In the genomic region with DNA sequence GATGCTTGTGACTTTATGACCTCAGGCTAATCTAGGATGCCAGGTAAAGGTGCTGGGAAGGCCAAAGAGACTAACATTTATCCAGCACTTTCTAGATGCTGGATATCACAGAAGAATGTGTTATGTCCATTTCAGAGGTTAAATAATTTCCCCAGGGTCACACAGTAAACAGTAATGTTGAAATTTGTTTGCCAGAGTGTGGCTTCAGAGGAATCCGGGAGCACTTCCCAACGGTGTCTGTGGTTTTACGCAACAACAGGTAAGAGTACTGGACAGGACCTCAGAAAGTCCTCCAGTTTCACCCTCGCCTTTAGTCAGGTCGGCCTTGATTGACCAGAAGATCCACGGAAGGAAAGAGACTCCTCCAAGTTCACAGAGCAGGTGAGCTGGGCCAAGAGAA, we compare ENCODE assay signal across 1 cellular context.
TF ChIP-seq lines count a peak whose summit lies in the region.

No MANE protein-coding gene starts in this region.

TF ChIP-seq in HepG2, 621 proteins besides CTCF, POLR2A, EP300 and RAD21 (continued from another document and continues in another):
- TF ChIP-seq, protein P1, sequence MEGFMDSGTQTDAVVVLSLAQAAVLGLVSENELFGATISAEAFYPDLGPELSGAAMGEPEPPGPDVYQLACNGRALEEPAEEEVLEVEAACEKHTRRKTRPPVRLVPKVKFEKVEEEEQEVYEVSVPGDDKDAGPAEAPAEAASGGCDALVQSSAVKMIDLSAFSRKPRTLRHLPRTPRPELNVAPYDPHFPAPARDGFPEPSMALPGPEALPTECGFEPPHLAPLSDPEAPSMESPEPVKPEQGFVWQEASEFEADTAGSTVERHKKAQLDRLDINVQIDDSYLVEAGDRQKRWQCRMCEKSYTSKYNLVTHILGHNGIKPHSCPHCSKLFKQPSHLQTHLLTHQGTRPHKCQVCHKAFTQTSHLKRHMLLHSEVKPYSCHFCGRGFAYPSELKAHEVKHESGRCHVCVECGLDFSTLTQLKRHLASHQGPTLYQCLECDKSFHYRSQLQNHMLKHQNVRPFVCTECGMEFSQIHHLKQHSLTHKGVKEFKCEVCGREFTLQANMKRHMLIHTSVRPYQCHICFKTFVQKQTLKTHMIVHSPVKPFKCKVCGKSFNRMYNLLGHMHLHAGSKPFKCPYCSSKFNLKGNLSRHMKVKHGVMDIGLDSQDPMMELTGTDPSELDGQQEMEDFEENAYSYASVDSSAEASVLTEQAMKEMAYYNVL (CRISPR knock-in tag; IDR thresholded peaks at IDR 0.05; ENCODE audit: borderline replicate concordance): no peak
- no peak for TF ChIP-seq ZNF83 (CRISPR knock-in tag; IDR thresholded peaks at IDR 0.05; ENCODE audit: borderline replicate concordance)
- TF ChIP-seq ZBTB3 (CRISPR knock-in tag; IDR thresholded peaks at IDR 0.05; ENCODE audit: borderline replicate concordance, low read depth): no peak
- TF ChIP-seq ZNF510 (CRISPR knock-in tag; IDR thresholded peaks at IDR 0.05; ENCODE audit: low read depth): no peak
- TF ChIP-seq CBX5 (CRISPR knock-in tag; IDR thresholded peaks at IDR 0.05; ENCODE audit: borderline replicate concordance): no peak
- TF ChIP-seq RELA (CRISPR knock-in tag; IDR thresholded peaks at IDR 0.05): no peak
- TF ChIP-seq, protein P2, sequence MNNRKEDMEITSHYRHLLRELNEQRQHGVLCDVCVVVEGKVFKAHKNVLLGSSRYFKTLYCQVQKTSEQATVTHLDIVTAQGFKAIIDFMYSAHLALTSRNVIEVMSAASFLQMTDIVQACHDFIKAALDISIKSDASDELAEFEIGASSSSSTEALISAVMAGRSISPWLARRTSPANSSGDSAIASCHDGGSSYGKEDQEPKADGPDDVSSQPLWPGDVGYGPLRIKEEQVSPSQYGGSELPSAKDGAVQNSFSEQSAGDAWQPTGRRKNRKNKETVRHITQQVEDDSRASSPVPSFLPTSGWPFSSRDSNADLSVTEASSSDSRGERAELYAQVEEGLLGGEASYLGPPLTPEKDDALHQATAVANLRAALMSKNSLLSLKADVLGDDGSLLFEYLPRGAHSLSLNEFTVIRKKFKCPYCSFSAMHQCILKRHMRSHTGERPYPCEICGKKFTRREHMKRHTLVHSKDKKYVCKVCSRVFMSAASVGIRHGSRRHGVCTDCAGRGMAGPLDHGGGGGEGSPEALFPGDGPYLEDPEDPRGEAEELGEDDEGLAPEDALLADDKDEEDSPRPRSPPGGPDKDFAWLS (CRISPR knock-in tag; IDR thresholded peaks at IDR 0.05; ENCODE audit: borderline replicate concordance): no peak
- 0 out of 2 replicates have a peak, but pooled peaks have one; percentile 35 for TF ChIP-seq TARDBP (CRISPR knock-in tag; IDR thresholded peaks at IDR 0.05)
- no peak for TF ChIP-seq ZSCAN22 (CRISPR knock-in tag; IDR thresholded peaks at IDR 0.05)
- no peak; the same call in 1 of the 2 replicates for TF ChIP-seq ZSCAN9 (CRISPR knock-in tag; IDR thresholded peaks at IDR 0.05; ENCODE audit: borderline replicate concordance)
- no peak for TF ChIP-seq CHD2 (IDR thresholded peaks at IDR 0.05; ENCODE audit: low read depth, low read length)
- no peak for TF ChIP-seq ZNF616 (CRISPR knock-in tag; IDR thresholded peaks at IDR 0.05; ENCODE audit: low read depth)
- TF ChIP-seq MAFF (IDR thresholded peaks at IDR 0.05; ENCODE audit: low read depth, low read length): no peak
- TF ChIP-seq NFATC3 (CRISPR knock-in tag; IDR thresholded peaks at IDR 0.05): no peak
- TF ChIP-seq STAG1 (CRISPR knock-in tag; IDR thresholded peaks at IDR 0.05): no peak
- peak; percentile 60; the same call in 1 of the 2 replicates for TF ChIP-seq SOX5 (CRISPR knock-in tag; IDR thresholded peaks at IDR 0.05; ENCODE audit: borderline replicate concordance)
- TF ChIP-seq SKI (IDR thresholded peaks at IDR 0.05; ENCODE audit: partially characterized antibody): peak; percentile 29
- TF ChIP-seq, protein P3, sequence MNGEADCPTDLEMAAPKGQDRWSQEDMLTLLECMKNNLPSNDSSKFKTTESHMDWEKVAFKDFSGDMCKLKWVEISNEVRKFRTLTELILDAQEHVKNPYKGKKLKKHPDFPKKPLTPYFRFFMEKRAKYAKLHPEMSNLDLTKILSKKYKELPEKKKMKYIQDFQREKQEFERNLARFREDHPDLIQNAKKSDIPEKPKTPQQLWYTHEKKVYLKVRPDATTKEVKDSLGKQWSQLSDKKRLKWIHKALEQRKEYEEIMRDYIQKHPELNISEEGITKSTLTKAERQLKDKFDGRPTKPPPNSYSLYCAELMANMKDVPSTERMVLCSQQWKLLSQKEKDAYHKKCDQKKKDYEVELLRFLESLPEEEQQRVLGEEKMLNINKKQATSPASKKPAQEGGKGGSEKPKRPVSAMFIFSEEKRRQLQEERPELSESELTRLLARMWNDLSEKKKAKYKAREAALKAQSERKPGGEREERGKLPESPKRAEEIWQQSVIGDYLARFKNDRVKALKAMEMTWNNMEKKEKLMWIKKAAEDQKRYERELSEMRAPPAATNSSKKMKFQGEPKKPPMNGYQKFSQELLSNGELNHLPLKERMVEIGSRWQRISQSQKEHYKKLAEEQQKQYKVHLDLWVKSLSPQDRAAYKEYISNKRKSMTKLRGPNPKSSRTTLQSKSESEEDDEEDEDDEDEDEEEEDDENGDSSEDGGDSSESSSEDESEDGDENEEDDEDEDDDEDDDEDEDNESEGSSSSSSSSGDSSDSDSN (CRISPR knock-in tag; IDR thresholded peaks at IDR 0.05): no peak
- TF ChIP-seq TCF7 (IDR thresholded peaks at IDR 0.05; ENCODE audit: low read depth): peak; percentile 69
- TF ChIP-seq, protein P4, sequence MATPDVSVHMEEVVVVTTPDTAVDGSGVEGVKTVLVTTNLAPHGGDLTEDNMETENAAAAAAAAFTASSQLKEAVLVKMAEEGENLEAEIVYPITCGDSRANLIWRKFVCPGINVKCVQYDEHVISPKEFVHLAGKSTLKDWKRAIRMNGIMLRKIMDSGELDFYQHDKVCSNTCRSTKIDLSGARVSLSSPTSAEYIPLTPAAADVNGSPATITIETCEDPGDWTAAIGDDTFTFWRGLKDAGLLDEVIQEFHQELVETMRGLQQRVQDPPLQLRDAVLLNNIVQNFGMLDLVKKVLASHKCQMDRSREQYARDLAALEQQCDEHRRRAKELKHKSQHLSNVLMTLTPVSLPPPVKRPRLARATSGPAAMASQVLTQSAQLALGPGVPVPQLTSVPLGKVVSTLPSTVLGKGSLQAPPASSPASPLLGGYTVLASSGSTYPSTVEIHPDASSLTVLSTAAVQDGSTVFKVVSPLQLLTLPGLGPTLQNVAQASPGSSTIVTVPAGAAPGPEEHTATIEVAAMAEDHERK (CRISPR knock-in tag; IDR thresholded peaks at IDR 0.05; ENCODE audit: low read depth): no peak
- TF ChIP-seq ZNF263 (CRISPR knock-in tag; IDR thresholded peaks at IDR 0.05): peak; percentile 99
- TF ChIP-seq, protein P5, sequence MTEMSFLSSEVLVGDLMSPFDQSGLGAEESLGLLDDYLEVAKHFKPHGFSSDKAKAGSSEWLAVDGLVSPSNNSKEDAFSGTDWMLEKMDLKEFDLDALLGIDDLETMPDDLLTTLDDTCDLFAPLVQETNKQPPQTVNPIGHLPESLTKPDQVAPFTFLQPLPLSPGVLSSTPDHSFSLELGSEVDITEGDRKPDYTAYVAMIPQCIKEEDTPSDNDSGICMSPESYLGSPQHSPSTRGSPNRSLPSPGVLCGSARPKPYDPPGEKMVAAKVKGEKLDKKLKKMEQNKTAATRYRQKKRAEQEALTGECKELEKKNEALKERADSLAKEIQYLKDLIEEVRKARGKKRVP (CRISPR knock-in tag; IDR thresholded peaks at IDR 0.05): peak in 1 of 2 experiments; percentile 46; a peak in 1 of 4 replicates
- TF ChIP-seq, protein P6, sequence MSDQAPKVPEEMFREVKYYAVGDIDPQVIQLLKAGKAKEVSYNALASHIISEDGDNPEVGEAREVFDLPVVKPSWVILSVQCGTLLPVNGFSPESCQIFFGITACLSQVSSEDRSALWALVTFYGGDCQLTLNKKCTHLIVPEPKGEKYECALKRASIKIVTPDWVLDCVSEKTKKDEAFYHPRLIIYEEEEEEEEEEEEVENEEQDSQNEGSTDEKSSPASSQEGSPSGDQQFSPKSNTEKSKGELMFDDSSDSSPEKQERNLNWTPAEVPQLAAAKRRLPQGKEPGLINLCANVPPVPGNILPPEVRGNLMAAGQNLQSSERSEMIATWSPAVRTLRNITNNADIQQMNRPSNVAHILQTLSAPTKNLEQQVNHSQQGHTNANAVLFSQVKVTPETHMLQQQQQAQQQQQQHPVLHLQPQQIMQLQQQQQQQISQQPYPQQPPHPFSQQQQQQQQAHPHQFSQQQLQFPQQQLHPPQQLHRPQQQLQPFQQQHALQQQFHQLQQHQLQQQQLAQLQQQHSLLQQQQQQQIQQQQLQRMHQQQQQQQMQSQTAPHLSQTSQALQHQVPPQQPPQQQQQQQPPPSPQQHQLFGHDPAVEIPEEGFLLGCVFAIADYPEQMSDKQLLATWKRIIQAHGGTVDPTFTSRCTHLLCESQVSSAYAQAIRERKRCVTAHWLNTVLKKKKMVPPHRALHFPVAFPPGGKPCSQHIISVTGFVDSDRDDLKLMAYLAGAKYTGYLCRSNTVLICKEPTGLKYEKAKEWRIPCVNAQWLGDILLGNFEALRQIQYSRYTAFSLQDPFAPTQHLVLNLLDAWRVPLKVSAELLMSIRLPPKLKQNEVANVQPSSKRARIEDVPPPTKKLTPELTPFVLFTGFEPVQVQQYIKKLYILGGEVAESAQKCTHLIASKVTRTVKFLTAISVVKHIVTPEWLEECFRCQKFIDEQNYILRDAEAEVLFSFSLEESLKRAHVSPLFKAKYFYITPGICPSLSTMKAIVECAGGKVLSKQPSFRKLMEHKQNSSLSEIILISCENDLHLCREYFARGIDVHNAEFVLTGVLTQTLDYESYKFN (CRISPR knock-in tag; conservative IDR thresholded peaks at IDR 0.05): peak; percentile 35; the same call in 1 of the 2 replicates
- TF ChIP-seq, protein P7, sequence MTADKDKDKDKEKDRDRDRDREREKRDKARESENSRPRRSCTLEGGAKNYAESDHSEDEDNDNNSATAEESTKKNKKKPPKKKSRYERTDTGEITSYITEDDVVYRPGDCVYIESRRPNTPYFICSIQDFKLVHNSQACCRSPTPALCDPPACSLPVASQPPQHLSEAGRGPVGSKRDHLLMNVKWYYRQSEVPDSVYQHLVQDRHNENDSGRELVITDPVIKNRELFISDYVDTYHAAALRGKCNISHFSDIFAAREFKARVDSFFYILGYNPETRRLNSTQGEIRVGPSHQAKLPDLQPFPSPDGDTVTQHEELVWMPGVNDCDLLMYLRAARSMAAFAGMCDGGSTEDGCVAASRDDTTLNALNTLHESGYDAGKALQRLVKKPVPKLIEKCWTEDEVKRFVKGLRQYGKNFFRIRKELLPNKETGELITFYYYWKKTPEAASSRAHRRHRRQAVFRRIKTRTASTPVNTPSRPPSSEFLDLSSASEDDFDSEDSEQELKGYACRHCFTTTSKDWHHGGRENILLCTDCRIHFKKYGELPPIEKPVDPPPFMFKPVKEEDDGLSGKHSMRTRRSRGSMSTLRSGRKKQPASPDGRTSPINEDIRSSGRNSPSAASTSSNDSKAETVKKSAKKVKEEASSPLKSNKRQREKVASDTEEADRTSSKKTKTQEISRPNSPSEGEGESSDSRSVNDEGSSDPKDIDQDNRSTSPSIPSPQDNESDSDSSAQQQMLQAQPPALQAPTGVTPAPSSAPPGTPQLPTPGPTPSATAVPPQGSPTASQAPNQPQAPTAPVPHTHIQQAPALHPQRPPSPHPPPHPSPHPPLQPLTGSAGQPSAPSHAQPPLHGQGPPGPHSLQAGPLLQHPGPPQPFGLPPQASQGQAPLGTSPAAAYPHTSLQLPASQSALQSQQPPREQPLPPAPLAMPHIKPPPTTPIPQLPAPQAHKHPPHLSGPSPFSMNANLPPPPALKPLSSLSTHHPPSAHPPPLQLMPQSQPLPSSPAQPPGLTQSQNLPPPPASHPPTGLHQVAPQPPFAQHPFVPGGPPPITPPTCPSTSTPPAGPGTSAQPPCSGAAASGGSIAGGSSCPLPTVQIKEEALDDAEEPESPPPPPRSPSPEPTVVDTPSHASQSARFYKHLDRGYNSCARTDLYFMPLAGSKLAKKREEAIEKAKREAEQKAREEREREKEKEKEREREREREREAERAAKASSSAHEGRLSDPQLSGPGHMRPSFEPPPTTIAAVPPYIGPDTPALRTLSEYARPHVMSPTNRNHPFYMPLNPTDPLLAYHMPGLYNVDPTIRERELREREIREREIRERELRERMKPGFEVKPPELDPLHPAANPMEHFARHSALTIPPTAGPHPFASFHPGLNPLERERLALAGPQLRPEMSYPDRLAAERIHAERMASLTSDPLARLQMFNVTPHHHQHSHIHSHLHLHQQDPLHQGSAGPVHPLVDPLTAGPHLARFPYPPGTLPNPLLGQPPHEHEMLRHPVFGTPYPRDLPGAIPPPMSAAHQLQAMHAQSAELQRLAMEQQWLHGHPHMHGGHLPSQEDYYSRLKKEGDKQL (CRISPR knock-in tag; IDR thresholded peaks at IDR 0.05; ENCODE audit: low read depth): 0 out of 2 replicates have a peak, but pooled peaks have one; percentile 31
- TF ChIP-seq, protein P8, sequence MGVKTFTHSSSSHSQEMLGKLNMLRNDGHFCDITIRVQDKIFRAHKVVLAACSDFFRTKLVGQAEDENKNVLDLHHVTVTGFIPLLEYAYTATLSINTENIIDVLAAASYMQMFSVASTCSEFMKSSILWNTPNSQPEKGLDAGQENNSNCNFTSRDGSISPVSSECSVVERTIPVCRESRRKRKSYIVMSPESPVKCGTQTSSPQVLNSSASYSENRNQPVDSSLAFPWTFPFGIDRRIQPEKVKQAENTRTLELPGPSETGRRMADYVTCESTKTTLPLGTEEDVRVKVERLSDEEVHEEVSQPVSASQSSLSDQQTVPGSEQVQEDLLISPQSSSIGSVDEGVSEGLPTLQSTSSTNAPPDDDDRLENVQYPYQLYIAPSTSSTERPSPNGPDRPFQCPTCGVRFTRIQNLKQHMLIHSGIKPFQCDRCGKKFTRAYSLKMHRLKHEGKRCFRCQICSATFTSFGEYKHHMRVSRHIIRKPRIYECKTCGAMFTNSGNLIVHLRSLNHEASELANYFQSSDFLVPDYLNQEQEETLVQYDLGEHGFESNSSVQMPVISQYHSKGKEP (CRISPR knock-in tag; IDR thresholded peaks at IDR 0.05): no peak
- TF ChIP-seq KLF6 (CRISPR knock-in tag; IDR thresholded peaks at IDR 0.05): 0 out of 2 replicates have a peak, but pooled peaks have one; percentile 36
- TF ChIP-seq CC2D1A (CRISPR knock-in tag; IDR thresholded peaks at IDR 0.05): no peak
- TF ChIP-seq HMG20B (CRISPR knock-in tag; conservative IDR thresholded peaks at IDR 0.05): no peak
- TF ChIP-seq THAP11 (CRISPR knock-in tag; IDR thresholded peaks at IDR 0.05): peak; percentile 49; the same call in 1 of the 2 replicates
- TF ChIP-seq, protein P9, sequence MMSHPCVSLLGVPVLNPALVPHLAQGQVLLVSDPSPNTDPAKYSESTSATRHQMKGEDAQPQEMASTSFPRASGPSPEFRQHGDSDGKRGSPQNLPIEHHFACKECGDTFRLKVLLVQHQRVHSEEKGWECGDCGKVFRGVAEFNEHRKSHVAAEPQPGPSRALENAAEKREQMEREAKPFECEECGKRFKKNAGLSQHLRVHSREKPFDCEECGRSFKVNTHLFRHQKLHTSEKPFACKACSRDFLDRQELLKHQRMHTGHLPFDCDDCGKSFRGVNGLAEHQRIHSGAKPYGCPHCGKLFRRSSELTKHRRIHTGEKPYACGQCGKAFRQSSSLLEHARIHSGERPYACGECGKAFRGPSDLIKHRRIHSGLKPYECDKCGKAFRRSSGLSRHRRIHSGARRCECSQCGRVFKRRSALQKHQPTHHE (CRISPR knock-in tag; IDR thresholded peaks at IDR 0.05; ENCODE audit: borderline replicate concordance): no peak
- TF ChIP-seq, protein P10, sequence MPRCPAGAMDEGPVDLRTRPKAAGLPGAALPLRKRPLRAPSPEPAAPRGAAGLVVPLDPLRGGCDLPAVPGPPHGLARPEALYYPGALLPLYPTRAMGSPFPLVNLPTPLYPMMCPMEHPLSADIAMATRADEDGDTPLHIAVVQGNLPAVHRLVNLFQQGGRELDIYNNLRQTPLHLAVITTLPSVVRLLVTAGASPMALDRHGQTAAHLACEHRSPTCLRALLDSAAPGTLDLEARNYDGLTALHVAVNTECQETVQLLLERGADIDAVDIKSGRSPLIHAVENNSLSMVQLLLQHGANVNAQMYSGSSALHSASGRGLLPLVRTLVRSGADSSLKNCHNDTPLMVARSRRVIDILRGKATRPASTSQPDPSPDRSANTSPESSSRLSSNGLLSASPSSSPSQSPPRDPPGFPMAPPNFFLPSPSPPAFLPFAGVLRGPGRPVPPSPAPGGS (CRISPR knock-in tag; IDR thresholded peaks at IDR 0.05): no peak
